In genomic region chr11:118448294-118448693, GRCh38 we compare ENCODE assay signal across 11 cellular contexts. TPM values are rescaled to one million over a fixed set of nuclear protein-coding genes. Genes with fewer than 3 reads are reported as not detected.
DNase-seq lines count a peak whose midpoint lies in the region; ATAC-seq and TF ChIP-seq lines count a peak whose summit lies in the region.
"Had no signal": no experiment of that assay in that cellular context is flagged by ENCODE, and none has a peak within 500 bp of the region (broad histone marks: within the 10 kb centered on the region; RNA-seq: fewer than 3 reads in every experiment).

No MANE protein-coding gene starts in this region.

- H4K20me1 ChIP-seq in GM23248 (ENCODE audit: insufficient read depth) (peaks cover 50% of the 10 kb centered on the region; the same call in 1 of the 2 replicates), KMS-11 (ENCODE audit: insufficient read depth) (peaks cover 4% of the 10 kb centered on the region; the same call in 1 of the 2 replicates)

- no peaks in the 10 kb centered on the region for H3K9me3 Mint-ChIP-seq in activated CD4-positive, alpha-beta T cell treated with anti-CD3 and anti-CD28 coated beads for 36 hours (ENCODE audit: low read depth)
- no peaks in the 10 kb centered on the region for H3K9me3 Mint-ChIP-seq in CD4-positive, alpha-beta T cell
- H3K9me3 Mint-ChIP-seq: naive thymus-derived CD8-positive, alpha-beta T cell had no signal

- H3K36me3 Mint-ChIP-seq in activated CD4-positive, alpha-beta T cell treated with anti-CD3 and anti-CD28 coated beads for 36 hours (ENCODE audit: low read depth), result peaks cover 34% of the 10 kb centered on the region
- H3K36me3 Mint-ChIP-seq in CD4-positive, alpha-beta T cell (ENCODE audit: low read depth), result peaks cover 78% of the 10 kb centered on the region

- no peak for TF ChIP-seq POLR2A in thyroid gland (IDR thresholded peaks at IDR 0.05)

- no peak overlapping the region for H3K4me3 Mint-ChIP-seq in activated CD4-positive, alpha-beta T cell treated with anti-CD3 and anti-CD28 coated beads for 36 hours
- no peak overlapping the region for H3K4me3 Mint-ChIP-seq in CD4-positive, alpha-beta T cell

- H3K4me1 ChIP-seq in GM23248 (ENCODE audit: insufficient read depth) (peaks cover 33% of the 10 kb centered on the region), KMS-11 (ENCODE audit: low read depth, poor library complexity, severe bottlenecking) (peaks cover 73% of the 10 kb centered on the region), thyroid gland (peaks cover 49 to 51% of the 10 kb centered on the region in 2 donors)

- H3K4me2 ChIP-seq in GM23248 (ENCODE audit: unreplicated experiment) (peak overlapping the region; percentile 47), KMS-11 (peak overlapping the region; percentile 81)

- peaks cover 99% of the 10 kb centered on the region for H3K79me2 ChIP-seq in GM23248 (ENCODE audit: insufficient read depth)
- H3K79me2 ChIP-seq in KMS-11 (ENCODE audit: insufficient read depth, low read depth), result peaks cover 82% of the 10 kb centered on the region

- H3K36me3 ChIP-seq in GM23248 (ENCODE audit: low read depth) (no peaks in the 10 kb centered on the region), KMS-11 (ENCODE audit: insufficient read depth) (no peaks in the 10 kb centered on the region), thyroid gland (no peaks in the 10 kb centered on the region)

- ATAC-seq in activated CD4-positive, alpha-beta T cell treated with anti-CD3 and anti-CD28 coated beads for 36 hours, result peak; percentile 64
- ATAC-seq in left lobe of liver, result peak; percentile 44
- ATAC-seq in CD4-positive, alpha-beta T cell (ENCODE audit: poor library complexity), result no peak
- ATAC-seq: HCT116; naive thymus-derived CD8-positive, alpha-beta T cell had no signal

- in situ Hi-C loops in GM23248 (cut with MboI), result no loop called here

- H3K9ac ChIP-seq in GM23248, result peak overlapping the region; percentile 30
- H3K9ac ChIP-seq in KMS-11, result no peak overlapping the region

- H2AFZ ChIP-seq in GM23248, result no peak overlapping the region
- H2AFZ ChIP-seq in KMS-11 (ENCODE audit: low read depth), result no peak overlapping the region

- CTCF ChIA-PET in activated CD4-positive, alpha-beta T cell treated with anti-CD3 and anti-CD28 coated beads for 36 hours (lab: Charles Lee), result interaction anchor here (0.6 to 2.0 kb wide), 8 partner anchors 9 to 221 kb away, joined by 3 to 13 read pairs (median 3); partner anchors contain the start of gene KMT2A
- CTCF ChIA-PET in CD4-positive, alpha-beta T cell (lab: Charles Lee), result interaction anchor here (0.6 kb wide), 1 partner anchor 276 kb away, joined by 4 read pairs; no protein-coding TSS in a partner anchor

- TF ChIP-seq CTCF in KMS-11 (conservative IDR thresholded peaks at IDR 0.05; ENCODE audit: low read depth, low read length) (no peak), thyroid gland (IDR thresholded peaks at IDR 0.05) (no peak)
- no peak for TF ChIP-seq CTCF in CD4-positive, alpha-beta T cell (IDR thresholded peaks at IDR 0.05)

- no peak overlapping the region for H3K27ac Mint-ChIP-seq in activated CD4-positive, alpha-beta T cell treated with anti-CD3 and anti-CD28 coated beads for 36 hours
- H3K27ac Mint-ChIP-seq in CD4-positive, alpha-beta T cell, result no peak overlapping the region

- POLR2A ChIA-PET in activated CD4-positive, alpha-beta T cell treated with anti-CD3 and anti-CD28 coated beads for 36 hours (lab: Charles Lee), result interaction anchor here (0.6 to 1.5 kb wide), 4 partner anchors 10 to 25 kb away, joined by 3 to 8 read pairs (median 5); partner anchors contain the start of gene KMT2A
- POLR2A ChIA-PET in CD4-positive, alpha-beta T cell (lab: Charles Lee), result interaction anchor here (1.1 to 1.7 kb wide), 3 partner anchors 10 to 12 kb away, joined by 4 to 14 read pairs (median 10); partner anchors contain the start of gene KMT2A

- H3F3A ChIP-seq in GM23248 (ENCODE audit: insufficient read depth), result peaks cover 38% of the 10 kb centered on the region

- H3K9me2 ChIP-seq in GM23248 (ENCODE audit: insufficient read depth), result no peaks in the 10 kb centered on the region

- H3K27ac ChIP-seq in GM23248 (peak overlapping the region; percentile 57), KMS-11 (peak overlapping the region; percentile 47), thyroid gland (peak overlapping the region in 1 of 3 donors; percentile 18)
- no peak overlapping the region for H3K27ac ChIP-seq in CD4-positive, alpha-beta T cell (ENCODE audit: low read depth, low read length)

- H3K4me3 ChIP-seq in GM23248, result peak overlapping the region; percentile 26
- no peak overlapping the region for H3K4me3 ChIP-seq in KMS-11 (IDR thresholded peaks at IDR 0.05; ENCODE audit: insufficient read depth, low read depth, low read length)
- no peak overlapping the region for H3K4me3 ChIP-seq in thyroid gland (replicated peaks in 1 of 3)

- H3K4me1 Mint-ChIP-seq in activated CD4-positive, alpha-beta T cell treated with anti-CD3 and anti-CD28 coated beads for 36 hours, result peaks cover 73% of the 10 kb centered on the region
- H3K4me1 Mint-ChIP-seq in CD4-positive, alpha-beta T cell (ENCODE audit: low read depth), result peaks cover 75% of the 10 kb centered on the region

- H3K27me3 Mint-ChIP-seq in activated CD4-positive, alpha-beta T cell treated with anti-CD3 and anti-CD28 coated beads for 36 hours, result no peaks in the 10 kb centered on the region
- no peaks in the 10 kb centered on the region for H3K27me3 Mint-ChIP-seq in CD4-positive, alpha-beta T cell
- H3K27me3 Mint-ChIP-seq: naive thymus-derived CD8-positive, alpha-beta T cell had no signal

- H3K9me3 ChIP-seq in GM23248 (ENCODE audit: low read depth) (no peaks in the 10 kb centered on the region), thyroid gland (no peaks in the 10 kb centered on the region)
- no peaks in the 10 kb centered on the region for H3K9me3 ChIP-seq in CD4-positive, alpha-beta T cell (ENCODE audit: control insufficient read depth, low read length)

- no peaks in the 10 kb centered on the region for H3K27me3 ChIP-seq in GM23248 (replicated peaks; ENCODE audit: insufficient read depth)
- H3K27me3 ChIP-seq in KMS-11 (ENCODE audit: insufficient read depth, low read depth), result no peaks in the 10 kb centered on the region
- H3K27me3 ChIP-seq in CD4-positive, alpha-beta T cell (ENCODE audit: control insufficient read depth, insufficient read depth, low read length), result no peaks in the 10 kb centered on the region
- no peaks in the 10 kb centered on the region for H3K27me3 ChIP-seq in thyroid gland

- intact Hi-C loops in activated CD4-positive, alpha-beta T cell treated with anti-CD3 and anti-CD28 coated beads for 36 hours (cut with DNase I, micrococcal nuclease), result loop anchor here (1.0 to 10.0 kb wide), 4 partner anchors 8 to 427 kb away; no protein-coding TSS in a partner anchor
- intact Hi-C loops in CD4-positive, alpha-beta T cell (cut with DNase I, micrococcal nuclease), result no loop called here
- intact Hi-C loops in thyroid gland (cut with DNase I), result no loop called here

- peak; percentile 10 for DNase-seq in activated CD4-positive, alpha-beta T cell treated with anti-CD3 and anti-CD28 coated beads for 36 hours
- DNase-seq in activated CD4-positive, alpha-beta T cell treated with anti-CD3 and anti-CD28 coated beads, Interleukin-2, amount 50 U/mL, for 4 hours, result no peak
- peak; percentile 78 for DNase-seq in GM23248
- DNase-seq in left lobe of liver (ENCODE audit: low spot score), result no peak
- no peak for DNase-seq in CD4-positive, alpha-beta T cell
- DNase-seq in NOMO-1 treated with dmso at 0.1 percent for 144 hours (lab: John Stamatoyannopoulos, UW; ENCODE audit: unreplicated experiment), result no peak
- no peak for DNase-seq in thyroid gland
- DNase-seq: naive thymus-derived CD8-positive, alpha-beta T cell; NCI-H82 had no signal

RNA-seq across cellular contexts. Expression of gene KMT2A, which starts 12.0 kb away (rescaled TPM):
- 10 to 100 TPM; 64.1 to 67.1 TPM for total RNA-seq in activated CD4-positive, alpha-beta T cell treated with anti-CD3 and anti-CD28 coated beads for 36 hours
- total RNA-seq in GM23248 (2014; rRNA removed; shearing (Covaris generic)), result 19.1 TPM in 2 replicates
- polyA plus RNA-seq in GM23248 (2016; fragmentation: Nextera tagmentation; extraction: Ambion mirVana), result 7.6 and 8.1 TPM in 2 replicates
- total RNA-seq in left lobe of liver (20.4 TPM), thyroid gland (100 to 1,000 TPM in 2 of 4 donors, 10 to 100 TPM in 2; 74.5 to 175 (median 90.8) TPM)
- 100 to 1,000 TPM; 135 to 140 TPM for total RNA-seq in CD4-positive, alpha-beta T cell

RNA-seq across cellular contexts. Expression of gene ATP5MG, which starts 46.9 kb away (rescaled TPM):
- total RNA-seq in activated CD4-positive, alpha-beta T cell treated with anti-CD3 and anti-CD28 coated beads for 36 hours, result 100 to 1,000 TPM; 136 to 229 TPM
- total RNA-seq in GM23248 (2014; rRNA removed; shearing (Covaris generic)), result 32.3 and 79.4 TPM in 2 replicates
- 414 and 426 TPM in 2 replicates for polyA plus RNA-seq in GM23248 (2016; fragmentation: Nextera tagmentation; extraction: Ambion mirVana)
- total RNA-seq in left lobe of liver (94.9 TPM), thyroid gland (100 to 1,000 TPM in 2 of 4 donors, 10 to 100 TPM in 2; 63.9 to 716 (median 170) TPM)
- 100 to 1,000 TPM; 147 to 153 TPM for total RNA-seq in CD4-positive, alpha-beta T cell

Comparison
In these comparisons a context has a peak if more than half of its experiments do, and no peak if none do; other contexts are left out.
1. DNase-seq: peak in activated CD4-positive, alpha-beta T cell treated with anti-CD3 and anti-CD28 coated beads for 36 hours (single experiment) and GM23248 (single experiment); none in activated CD4-positive, alpha-beta T cell treated with anti-CD3 and anti-CD28 coated beads, Interleukin-2, amount 50 U/mL, for 4 hours (0 of 2), left lobe of liver (single experiment), CD4-positive, alpha-beta T cell (0 of 10), NOMO-1 treated with dmso at 0.1 percent for 144 hours (single experiment) and thyroid gland (0 of 2).
2. intact Hi-C loops: an anchor here in activated CD4-positive, alpha-beta T cell treated with anti-CD3 and anti-CD28 coated beads for 36 hours (1.0 to 10.0 kb wide); none called in CD4-positive, alpha-beta T cell and thyroid gland.